Comparison of ENCODE assay signal across 8 cellular contexts in the genomic region with DNA sequence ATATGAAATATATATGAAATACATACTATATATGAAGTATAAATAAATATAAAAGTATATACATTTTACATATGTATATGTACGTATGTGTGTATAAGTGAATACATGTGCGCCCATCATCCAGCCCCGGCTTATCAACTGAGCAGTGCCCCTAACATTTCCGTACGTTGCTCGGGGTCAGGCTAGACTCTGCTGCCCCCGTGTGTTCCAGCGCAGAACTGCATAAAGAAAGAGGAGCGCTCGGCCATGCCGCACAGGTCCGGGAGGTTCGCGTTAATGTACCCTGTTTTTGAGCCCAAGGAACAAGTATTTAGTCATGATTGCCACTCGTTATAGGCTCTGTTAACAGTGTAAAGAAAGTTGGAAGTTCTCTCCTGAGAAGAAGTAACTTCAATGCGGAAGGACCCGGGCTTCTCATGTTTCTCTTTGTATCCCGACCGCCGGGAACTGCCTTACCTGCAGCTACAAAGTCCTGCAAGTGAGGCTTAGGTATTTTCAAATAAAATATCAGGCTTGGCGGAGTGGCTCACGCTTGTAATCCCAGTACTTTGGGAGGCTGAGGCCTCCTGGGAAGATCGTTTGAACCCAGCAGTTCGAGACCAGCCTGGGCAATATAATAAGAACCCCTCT. TPM values are rescaled to one million over a fixed set of nuclear protein-coding genes. Genes with fewer than 3 reads are reported as not detected.
A peak's percentile ranks its signal among the peaks of the same experiment; 100 is the strongest.
DNase-seq lines count a peak whose midpoint lies in the region; FAIRE-seq and TF ChIP-seq lines count a peak whose summit lies in the region.

No MANE protein-coding gene starts in this region.

- H3K27me3 ChIP-seq in prostate gland (replicated peaks; ENCODE audit: insufficient read depth) = no peaks in the 10 kb centered on the region

- intact Hi-C loops in head of caudate nucleus (cut with DNase I) (no loop called here), prostate gland (cut with DNase I) (loop anchor here (5.0 kb wide), 2 partner anchors 39 to 441 kb away; no protein-coding TSS in a partner anchor)

- H3K4me3 ChIP-seq in LNCaP clone FGC (ENCODE audit: low read depth, low read length) (no peak overlapping the region), prostate gland (peak overlapping the region in 1 of 2 donors; percentile 7)

- H3K36me3 ChIP-seq in prostate gland = no peaks in the 10 kb centered on the region

- TF ChIP-seq POLR2A in H54 (IDR thresholded peaks at IDR 0.05; ENCODE audit: low read depth, low read length) (no peak), prostate gland (IDR thresholded peaks at IDR 0.05) (no peak)

- H3K9me3 ChIP-seq in prostate gland = no peaks in the 10 kb centered on the region

- peak overlapping the region; percentile 75 to 77 for H3K27ac ChIP-seq in prostate gland

- DNase-seq in H54 (ENCODE audit: insufficient read length, low spot score) (peak; percentile 60), LNCaP clone FGC (ENCODE audit: low read depth) (no peak), SK-N-DZ (ENCODE audit: low spot score) (peak; percentile 78), head of caudate nucleus (peak; percentile 18 to 88 (median 70)), prostate gland (ENCODE audit: low spot score) (peak; percentile 72), urothelium cell line (ENCODE audit: low spot score) (peak; percentile 89)
- peak; percentile 78 for DNase-seq in activated naive CD4-positive, alpha-beta T cell treated with anti-CD3 and anti-CD28 coated beads, Interleukin-2, amount 50 U/mL, for 16 hours

- TF ChIP-seq CTCF in LNCaP clone FGC (IDR thresholded peaks at IDR 0.05; ENCODE audit: control insufficient read depth, extremely low read depth, insufficient read depth) = peak; percentile 80
- TF ChIP-seq CTCF in prostate gland (IDR thresholded peaks at IDR 0.05) = peak; percentile 72 to 87 (median 80)

- H3K4me1 ChIP-seq in prostate gland (replicated peaks) = peaks cover 5% of the 10 kb centered on the region

- peak; percentile 94 for FAIRE-seq in G401.6 (lab: Jason Lieb, UNC)
- no peak for FAIRE-seq in H54 (lab: Jason Lieb, UNC)
- FAIRE-seq in urothelium cell line (lab: Jason Lieb, UNC) = peak; percentile 88

- WGBS in prostate gland = 6% methylated on average over 24 of the region's 24 CpGs

RNA-seq across cellular contexts. Expression of a gene that starts 55.7 kb away (rescaled TPM):
- 0.30 and 2.2 TPM in 2 replicates for polyA plus RNA-seq in SK-N-DZ (2014; cell fraction: cytosol; rRNA removed)
- 0.26 TPM in 1 of 2 replicates, not detected in the other for polyA plus RNA-seq in SK-N-DZ (2014; cell fraction: nucleus; rRNA removed)
- total RNA-seq in prostate gland = 1 to 10 TPM in 1 of 2 donors, under 1 TPM in 1; 0.55 to 1.2 TPM
